20 cellular contexts compared by ENCODE assay signal in genomic region chr4:149785686-149786431, GRCh38. TPM values are rescaled to one million over a fixed set of nuclear protein-coding genes. Genes with fewer than 3 reads are reported as not detected.
DNase-seq lines count a peak whose midpoint lies in the region; ATAC-seq and TF ChIP-seq lines count a peak whose summit lies in the region.
"Had no signal": no experiment of that assay in that cellular context is flagged by ENCODE, and none has a peak within 500 bp of the region (broad histone marks: within the 10 kb centered on the region; RNA-seq: fewer than 3 reads in every experiment).

No MANE protein-coding gene starts in this region.

- 0 out of 4 replicates have a peak overlapping the region, but pooled peaks of 1 of the 2 experiments have one; percentile 22 for H4K8ac ChIP-seq in IMR-90 (ENCODE audit: low read depth in 2 of 2, low read length in 2 of 2)

- CTCF ChIA-PET in BJ (lab: Yijun Ruan, JAX): interaction anchor here (0.6 kb wide), 1 partner anchor 11 kb away, joined by 3 read pairs; no protein-coding TSS in a partner anchor
- CTCF ChIA-PET in IMR-90 (lab: Yijun Ruan, JAX): interaction anchor here (0.7 kb wide), 1 partner anchor 1719 kb away, joined by 3 read pairs; no protein-coding TSS in a partner anchor
- CTCF ChIA-PET in activated naive CD4-positive, alpha-beta T cell treated with anti-CD3 and anti-CD28 coated beads for 36 hours (lab: Charles Lee): no interaction called here

- H2AK5ac ChIP-seq in IMR-90 (ENCODE audit: low read depth, low read length): no peak overlapping the region

- H3K9me3 ChIP-seq in IMR-90 (ENCODE audit: control insufficient read depth, insufficient read depth, low read length) (no peaks in the 10 kb centered on the region), endodermal cell (ENCODE audit: control insufficient read depth, low read length) (no peaks in the 10 kb centered on the region)
- H3K9me3 ChIP-seq: colonic mucosa, heart right ventricle, right lobe of liver had no signal

- no peak overlapping the region for H3K14ac ChIP-seq in IMR-90 (replicated peaks; ENCODE audit: low read depth, low read length)

- TF ChIP-seq POLR2A in IMR-90 (IDR thresholded peaks at IDR 0.05; ENCODE audit: low read depth, low read length): no peak

- H4K20me1 ChIP-seq in IMR-90 (ENCODE audit: insufficient read depth, low read length): no peaks in the 10 kb centered on the region

- H2AFZ ChIP-seq in IMR-90 (replicated peaks; ENCODE audit: low read length, poor library complexity): no peak overlapping the region

- H2BK120ac ChIP-seq in IMR-90 (ENCODE audit: low read depth, low read length): peak overlapping the region; percentile 57

- no peak overlapping the region for H3K27ac Mint-ChIP-seq in endodermal cell
- no peak overlapping the region for H3K27ac Mint-ChIP-seq in stimulated activated naive B cell treated with anti-CD40 and anti-IgM and Interleukin-4, amounts not matched to agents 10 μg/mL and 1 μg/mL and 100 μg/mL, for 72 hours
- no peak overlapping the region for H3K27ac Mint-ChIP-seq in activated naive CD4-positive, alpha-beta T cell treated with anti-CD3 and anti-CD28 coated beads for 36 hours
- H3K27ac Mint-ChIP-seq: activated CD8-positive, alpha-beta T cell treated with anti-CD3 and anti-CD28 coated beads, Interleukin-2, amount 10 ng/mL, durations not matched to agents 7 days and 5 days had no signal

- no peak overlapping the region for H3K18ac ChIP-seq in IMR-90 (ENCODE audit: low read depth, low read length)

- no peaks in the 10 kb centered on the region for H3K4me1 ChIP-seq in IMR-90 (ENCODE audit: control insufficient read depth, insufficient read depth, low read length)
- no peaks in the 10 kb centered on the region for H3K4me1 ChIP-seq in endodermal cell (ENCODE audit: control insufficient read depth, insufficient read depth, low read length)
- H3K4me1 ChIP-seq: colonic mucosa, right lobe of liver had no signal

- DNase-seq in BJ (ENCODE audit: low read depth): peak; percentile 70
- peak; percentile 24 for DNase-seq in IMR-90
- peak; percentile 56 for DNase-seq in endodermal cell
- peak; percentile 29 for DNase-seq in iPS-NIHi7 (ENCODE audit: extremely low spot score)
- no peak for DNase-seq in stimulated activated naive B cell treated with anti-CD40 and anti-IgM and Interleukin-4, amounts not matched to agents 10 μg/mL and 1 μg/mL and 100 μg/mL, for 72 hours
- no peak for DNase-seq in activated naive CD4-positive, alpha-beta T cell treated with anti-CD3 and anti-CD28 coated beads for 36 hours
- no peak for DNase-seq in stimulated activated CD8-positive, alpha-beta memory T cell treated with anti-CD3 and anti-CD28 coated beads, Interleukin-4, amount 100 ng/mL, for 48 hours
- no peak for DNase-seq in SW 1271 (lab: John Stamatoyannopoulos, UW)
- DNase-seq: activated CD8-positive, alpha-beta T cell treated with anti-CD3 and anti-CD28 coated beads, Interleukin-2, amount 10 ng/mL, durations not matched to agents 7 days and 5 days; amniotic stem cell; colonic mucosa; heart right ventricle; NCI-H1105 treated with DMSO at 0.1 percent for 48 hours; right lobe of liver; stimulated activated CD4-positive, alpha-beta T cell treated with anti-CD3 and anti-CD28 coated beads, Interleukin-1b, Interleukin-23, amount 100 ng/mL, for 48 hours had no signal

- H3K9ac ChIP-seq in IMR-90 (ENCODE audit: low read depth, low read length): no peak overlapping the region
- H3K9ac ChIP-seq in endodermal cell (ENCODE audit: extremely low read depth, low read length, poor library complexity, severe bottlenecking): no peak overlapping the region

- H3K27me3 Mint-ChIP-seq in endodermal cell (ENCODE audit: insufficient read depth): no peaks in the 10 kb centered on the region
- no peaks in the 10 kb centered on the region for H3K27me3 Mint-ChIP-seq in stimulated activated naive B cell treated with anti-CD40 and anti-IgM and Interleukin-4, amounts not matched to agents 10 μg/mL and 1 μg/mL and 100 μg/mL, for 72 hours
- H3K27me3 Mint-ChIP-seq in activated naive CD4-positive, alpha-beta T cell treated with anti-CD3 and anti-CD28 coated beads for 36 hours (ENCODE audit: low read depth): no peaks in the 10 kb centered on the region

- H3K27ac ChIP-seq in IMR-90 (ENCODE audit: insufficient read depth, low read length) (no peak overlapping the region), endodermal cell (ENCODE audit: low read depth, low read length) (no peak overlapping the region)
- H3K27ac ChIP-seq: colonic mucosa, heart right ventricle, right lobe of liver, VCaP had no signal

- no peaks in the 10 kb centered on the region for H3K9me1 ChIP-seq in IMR-90 (ENCODE audit: insufficient read depth, low read length)

- no peak overlapping the region for H4K5ac ChIP-seq in IMR-90 (ENCODE audit: low read depth, low read length)

- no peak overlapping the region for H3K4me3 Mint-ChIP-seq in endodermal cell
- no peak overlapping the region for H3K4me3 Mint-ChIP-seq in stimulated activated naive B cell treated with anti-CD40 and anti-IgM and Interleukin-4, amounts not matched to agents 10 μg/mL and 1 μg/mL and 100 μg/mL, for 72 hours
- no peak overlapping the region for H3K4me3 Mint-ChIP-seq in activated naive CD4-positive, alpha-beta T cell treated with anti-CD3 and anti-CD28 coated beads for 36 hours
- H3K4me3 Mint-ChIP-seq: activated CD8-positive, alpha-beta T cell treated with anti-CD3 and anti-CD28 coated beads, Interleukin-2, amount 10 ng/mL, durations not matched to agents 7 days and 5 days had no signal

- WGBS in IMR-90 (ENCODE audit: extremely low coverage in 2 of 2, insufficient read length in 1 of 2), 2 experiments: no CpG with 5 or more reads among the region's 1 CpG
- WGBS in endodermal cell (ENCODE audit: insufficient coverage in 1 of 2, insufficient read length in 1 of 2), 2 experiments: no CpG with 5 or more reads among the region's 1 CpG

- H3K23ac ChIP-seq in IMR-90 (ENCODE audit: low read depth, low read length): no peak overlapping the region

- no peak overlapping the region for H2BK5ac ChIP-seq in IMR-90 (ENCODE audit: low read depth, low read length, poor library complexity, severe bottlenecking)

- no peaks in the 10 kb centered on the region for H3K27me3 ChIP-seq in BJ (ENCODE audit: control insufficient read depth, insufficient read depth, low read length)
- H3K27me3 ChIP-seq in IMR-90 (ENCODE audit: control insufficient read depth, insufficient read depth, low read length): no peaks in the 10 kb centered on the region
- no peaks in the 10 kb centered on the region for H3K27me3 ChIP-seq in endodermal cell (ENCODE audit: control insufficient read depth, insufficient read depth, low read length, poor library complexity, severe bottlenecking)
- H3K27me3 ChIP-seq: colonic mucosa, heart right ventricle, right lobe of liver had no signal

- ATAC-seq in IMR-90 (ENCODE audit: low read depth): no peak; the same call in 1 of the 2 replicates
- no peak for ATAC-seq in stimulated activated naive B cell treated with anti-CD40 and anti-IgM and Interleukin-4, amounts not matched to agents 10 μg/mL and 1 μg/mL and 100 μg/mL, for 72 hours (replicated peaks)
- ATAC-seq: activated CD8-positive, alpha-beta T cell treated with anti-CD3 and anti-CD28 coated beads, Interleukin-2, amount 10 ng/mL, durations not matched to agents 7 days and 5 days; K562; right lobe of liver had no signal

- intact Hi-C loops in IMR-90 (cut with micrococcal nuclease): no loop called here
- intact Hi-C loops in activated naive CD4-positive, alpha-beta T cell treated with anti-CD3 and anti-CD28 coated beads for 36 hours (cut with micrococcal nuclease): no loop called here

- H4K91ac ChIP-seq in IMR-90 (ENCODE audit: insufficient read depth, low read depth, low read length): peak overlapping the region; percentile 74; the same call in 1 of the 2 replicates

- H3K36me3 Mint-ChIP-seq in endodermal cell (ENCODE audit: low read depth): no peaks in the 10 kb centered on the region
- no peaks in the 10 kb centered on the region for H3K36me3 Mint-ChIP-seq in stimulated activated naive B cell treated with anti-CD40 and anti-IgM and Interleukin-4, amounts not matched to agents 10 μg/mL and 1 μg/mL and 100 μg/mL, for 72 hours
- H3K36me3 Mint-ChIP-seq in activated naive CD4-positive, alpha-beta T cell treated with anti-CD3 and anti-CD28 coated beads for 36 hours (ENCODE audit: low read depth): no peaks in the 10 kb centered on the region

- no peak for TF ChIP-seq CTCF in BJ (IDR thresholded peaks at IDR 0.05; ENCODE audit: insufficient read depth, low read depth, low read length)
- TF ChIP-seq CTCF in IMR-90 (conservative IDR thresholded peaks at IDR 0.05; ENCODE audit: low read depth, low read length): no peak
- TF ChIP-seq CTCF in endodermal cell (conservative IDR thresholded peaks at IDR 0.05): no peak

- H3K36me3 ChIP-seq in BJ (ENCODE audit: control insufficient read depth, insufficient read depth, low read length) (no peaks in the 10 kb centered on the region), IMR-90 (ENCODE audit: control insufficient read depth, insufficient read depth, low read length) (no peaks in the 10 kb centered on the region), endodermal cell (ENCODE audit: control insufficient read depth, insufficient read depth, low read length) (no peaks in the 10 kb centered on the region)
- H3K36me3 ChIP-seq: colonic mucosa, heart right ventricle, right lobe of liver had no signal

- no TSS peak for BruUV-seq in IMR-90 (replicated peaks; lab: Mats Ljungman, UMichigan)

- no peaks in the 10 kb centered on the region for H3K4me1 Mint-ChIP-seq in endodermal cell
- no peaks in the 10 kb centered on the region for H3K4me1 Mint-ChIP-seq in stimulated activated naive B cell treated with anti-CD40 and anti-IgM and Interleukin-4, amounts not matched to agents 10 μg/mL and 1 μg/mL and 100 μg/mL, for 72 hours
- H3K4me1 Mint-ChIP-seq in activated naive CD4-positive, alpha-beta T cell treated with anti-CD3 and anti-CD28 coated beads for 36 hours (ENCODE audit: low read depth): no peaks in the 10 kb centered on the region

- H3K56ac ChIP-seq in IMR-90 (ENCODE audit: extremely low read depth, insufficient read depth, low read length): no peak overlapping the region

- no peak overlapping the region for H3K4me2 ChIP-seq in IMR-90 (ENCODE audit: low read depth, low read length)

- POLR2A ChIA-PET in BJ (lab: Charles Lee) (interaction anchor here (0.6 kb wide), 1 partner anchor 495 kb away, joined by 3 read pairs; no protein-coding TSS in a partner anchor), IMR-90 (lab: Charles Lee; ENCODE audit: unreplicated experiment) (no interaction called here)

- no peak for TF ChIP-seq RAD21 in IMR-90 (IDR thresholded peaks at IDR 0.05; ENCODE audit: low read length)

- no peak overlapping the region for H2AK9ac ChIP-seq in IMR-90 (replicated peaks; ENCODE audit: low read depth, low read length, poor library complexity)

- H2BK20ac ChIP-seq in IMR-90 (ENCODE audit: low read depth, low read length): no peak overlapping the region

- no peaks in the 10 kb centered on the region for H3K9me3 Mint-ChIP-seq in endodermal cell
- H3K9me3 Mint-ChIP-seq in stimulated activated naive B cell treated with anti-CD40 and anti-IgM and Interleukin-4, amounts not matched to agents 10 μg/mL and 1 μg/mL and 100 μg/mL, for 72 hours: peaks cover 3 to 4% of the 10 kb centered on the region in 2 donors
- no peaks in the 10 kb centered on the region for H3K9me3 Mint-ChIP-seq in activated naive CD4-positive, alpha-beta T cell treated with anti-CD3 and anti-CD28 coated beads for 36 hours

- dilution Hi-C loops in IMR-90 (cut with HindIII; ENCODE audit: low sequenced_read_pairs, unreplicated experiment): no loop called here

- in situ Hi-C loops in IMR-90 (cut with MboI; ENCODE audit: low sequenced_read_pairs): no loop called here

- no peak overlapping the region for H2BK15ac ChIP-seq in IMR-90 (ENCODE audit: low read depth, low read length)

- H3K4me3 ChIP-seq in BJ (ENCODE audit: low read depth, low read length) (no peak overlapping the region), IMR-90 (ENCODE audit: insufficient read depth, low read depth, low read length) (no peak overlapping the region), endodermal cell (ENCODE audit: low read length) (no peak overlapping the region)
- H3K4me3 ChIP-seq: colonic mucosa, heart right ventricle, K562, right lobe of liver had no signal

- no peaks in the 10 kb centered on the region for H3K79me1 ChIP-seq in IMR-90 (ENCODE audit: low read depth in 1 of 2, low read length in 2 of 2)

- peak overlapping the region; percentile 37; the same call in 1 of the 2 replicates for H3K4ac ChIP-seq in IMR-90 (ENCODE audit: low read depth, low read length)

RNA-seq across cellular contexts. Expression of gene IQCM, which starts 29.8 kb away (rescaled TPM):
- polyA plus RNA-seq in BJ (2011; rRNA removed): 0.10 TPM in 1 of 2 replicates, not detected in the other
- polyA minus RNA-seq in BJ (2011; rRNA and poly(A)+ RNA removed): 0.14 TPM in 1 of 2 replicates, not detected in the other
- total RNA-seq in IMR-90 (2012; rRNA removed): not detected in 2 replicates
- not detected in 2 replicates for polyA plus RNA-seq in IMR-90 (2012; rRNA removed)
- not detected in 2 replicates for polyA plus RNA-seq in IMR-90 (2012; cell fraction: cytosol; rRNA removed)
- not detected in 2 replicates for polyA plus RNA-seq in IMR-90 (2012; cell fraction: nucleus; rRNA removed; ENCODE audit: low replicate concordance)
- not detected for total RNA-seq in endodermal cell
- not detected for polyA plus RNA-seq in endodermal cell (2013, experiment 1 of 2)
- polyA plus RNA-seq in endodermal cell (2013, experiment 2 of 2): not detected
- not detected for total RNA-seq in activated naive CD4-positive, alpha-beta T cell treated with anti-CD3 and anti-CD28 coated beads for 36 hours
- total RNA-seq: activated CD8-positive, alpha-beta T cell treated with anti-CD3 and anti-CD28 coated beads, Interleukin-2, amount 10 ng/mL, durations not matched to agents 7 days and 5 days; heart right ventricle; K562; mucosa of gallbladder; right lobe of liver; subcutaneous adipose tissue; T-helper 1 cell treated with Interleukin-12 subunit alpha and Interleukin-12 subunit beta and Interleukin-4 antibody, amounts not matched to agents 30 ng/mL and 1 ng/mL, for 36 hours had no signal
- polyA plus RNA-seq: heart right ventricle, K562 had no signal

Comparison
In these comparisons a context has a peak if more than half of its experiments do, and no peak if none do; other contexts are left out.
1. DNase-seq: peak in BJ (single experiment), IMR-90 (single experiment), endodermal cell (single experiment) and iPS-NIHi7 (single experiment); none in stimulated activated naive B cell treated with anti-CD40 and anti-IgM and Interleukin-4, amounts not matched to agents 10 μg/mL and 1 μg/mL and 100 μg/mL, for 72 hours (single experiment), activated naive CD4-positive, alpha-beta T cell treated with anti-CD3 and anti-CD28 coated beads for 36 hours (single experiment), stimulated activated CD8-positive, alpha-beta memory T cell treated with anti-CD3 and anti-CD28 coated beads, Interleukin-4, amount 100 ng/mL, for 48 hours (single experiment) and SW 1271 (0 of 2).